Comparison of ENCODE assay signal across 26 cellular contexts in genomic region chr1:30695481-30695880, GRCh38. TPM values are rescaled to one million over a fixed set of nuclear protein-coding genes. Genes with fewer than 3 reads are reported as not detected.
DNase-seq lines count a peak whose midpoint lies in the region; ATAC-seq, FAIRE-seq and TF ChIP-seq lines count a peak whose summit lies in the region.
"Had no signal": no experiment of that assay in that cellular context is flagged by ENCODE, and none has a peak within 500 bp of the region (broad histone marks: within the 10 kb centered on the region; RNA-seq: fewer than 3 reads in every experiment).

No MANE protein-coding gene starts in this region.

- H3K9me3 ChIP-seq in right atrium auricular region, result no peaks in the 10 kb centered on the region
- no peaks in the 10 kb centered on the region for H3K9me3 ChIP-seq in psoas muscle
- H3K9me3 ChIP-seq: ovary had no signal

- 35 to 50% (median 41%) methylated on average over 6 of the region's 6 CpGs for WGBS in psoas muscle, 3 donors

- no peak overlapping the region for H3K4me3 ChIP-seq in right atrium auricular region
- H3K4me3 ChIP-seq in psoas muscle, result no peak overlapping the region
- H3K4me3 ChIP-seq: cardiac muscle cell, ovary had no signal

- ATAC-seq in psoas muscle (peak in 2 of 4 donors; percentile 50 to 71), GM19397 (IDR thresholded peaks at IDR 0.05; ENCODE audit: unreplicated experiment) (no peak)
- ATAC-seq: activated CD8-positive, alpha-beta memory T cell treated with anti-CD3 and anti-CD28 coated beads, Interleukin-2, amount 10 ng/mL, durations not matched to agents 7 days and 5 days; foreskin keratinocyte had no signal

- peak; percentile 38 for DNase-seq in cardiac septum (ENCODE audit: low spot score)
- DNase-seq in right atrium auricular region (ENCODE audit: low spot score), result no peak
- peak; percentile 64 for DNase-seq in fibroblast of the conjunctiva (ENCODE audit: low read depth)
- peak; percentile 66 to 86 for DNase-seq in psoas muscle
- DNase-seq in activated T-cell treated with anti-CD3 and anti-CD28 coated beads, Interleukin-2, amount 50 U/mL, for 48 hours, result no peak
- DNase-seq in D721Med (ENCODE audit: insufficient read length, low spot score), result no peak
- no peak for DNase-seq in GOT3 (lab: John Stamatoyannopoulos, UW)
- DNase-seq: activated CD4-positive, alpha-beta T cell treated with anti-CD3 and anti-CD28 coated beads, Interleukin-2, amount 50 U/mL, for 1 hour; activated CD8-positive, alpha-beta memory T cell treated with anti-CD3 and anti-CD28 coated beads, Interleukin-2, amount 10 ng/mL, durations not matched to agents 7 days and 5 days; activated naive CD4-positive, alpha-beta T cell treated with anti-CD3 and anti-CD28 coated beads for 36 hours; anterior cingulate cortex; CD4-positive, CD25-positive, alpha-beta regulatory T cell; EL; foreskin keratinocyte; hippocampal formation; NCI-H2081; NCI-H226; NCI-H748 treated with DMSO at 0.1 percent for 48 hours; ovary had no signal

- intact Hi-C loops in cardiac septum (cut with DNase I), result no loop called here
- intact Hi-C loops in psoas muscle (cut with DNase I), result no loop called here

- H3K27ac ChIP-seq in right atrium auricular region (no peak overlapping the region), psoas muscle (no peak overlapping the region)
- H3K27ac ChIP-seq: cardiac muscle cell, foreskin keratinocyte, ovary, WERI-Rb-1 had no signal

- H3K27me3 ChIP-seq in right atrium auricular region (no peaks in the 10 kb centered on the region), psoas muscle (ENCODE audit: insufficient read depth in 3 of 3, low read length in 2 of 3) (no peaks in the 10 kb centered on the region)
- H3K27me3 ChIP-seq: cardiac muscle cell, foreskin keratinocyte, ovary had no signal

- H3K36me3 ChIP-seq in right atrium auricular region (no peaks in the 10 kb centered on the region), psoas muscle (ENCODE audit: insufficient read depth in 1 of 2, low read depth in 1 of 2) (no peaks in the 10 kb centered on the region)
- H3K36me3 ChIP-seq: cardiac muscle cell, ovary, WERI-Rb-1 had no signal

- no peak for FAIRE-seq in D721Med (lab: Jason Lieb, UNC)

- no peak for TF ChIP-seq CTCF in right atrium auricular region (IDR thresholded peaks at IDR 0.05)
- no peak for TF ChIP-seq CTCF in psoas muscle (IDR thresholded peaks at IDR 0.05)
- no peak for TF ChIP-seq CTCF in D721Med (IDR thresholded peaks at IDR 0.05; ENCODE audit: insufficient read depth, missing control alignments)

- H3K4me1 ChIP-seq in right atrium auricular region (no peaks in the 10 kb centered on the region), psoas muscle (no peaks in the 10 kb centered on the region)
- H3K4me1 ChIP-seq: foreskin keratinocyte had no signal

RNA-seq across cellular contexts. Expression of gene MATN1, which starts 27.9 kb away (rescaled TPM):
- total RNA-seq in cardiac septum (not detected), right atrium auricular region (not detected), psoas muscle (not detected)
- under 1 TPM; 0.03 to 0.07 (median 0.04) TPM for polyA plus RNA-seq in psoas muscle
- total RNA-seq: subcutaneous adipose tissue; T-helper 2 cell treated with Interferon-gamma antibody and Interleukin-4, amounts not matched to agents 100 ng/mL and 5 ng/mL, for 36 hours had no signal
- polyA plus RNA-seq: CD4-positive, CD25-positive, alpha-beta regulatory T cell; foreskin keratinocyte; IgD-negative memory B cell; liver had no signal

Comparison
In these comparisons a context has a peak if more than half of its experiments do, and no peak if none do; other contexts are left out.
1. DNase-seq: peak in cardiac septum (single experiment), fibroblast of the conjunctiva (single experiment) and psoas muscle (2 of 2); none in right atrium auricular region (single experiment), activated T-cell treated with anti-CD3 and anti-CD28 coated beads, Interleukin-2, amount 50 U/mL, for 48 hours (0 of 2), D721Med (single experiment) and GOT3 (single experiment).